ENCODE assay signal across 12 cellular contexts in the genomic region with DNA sequence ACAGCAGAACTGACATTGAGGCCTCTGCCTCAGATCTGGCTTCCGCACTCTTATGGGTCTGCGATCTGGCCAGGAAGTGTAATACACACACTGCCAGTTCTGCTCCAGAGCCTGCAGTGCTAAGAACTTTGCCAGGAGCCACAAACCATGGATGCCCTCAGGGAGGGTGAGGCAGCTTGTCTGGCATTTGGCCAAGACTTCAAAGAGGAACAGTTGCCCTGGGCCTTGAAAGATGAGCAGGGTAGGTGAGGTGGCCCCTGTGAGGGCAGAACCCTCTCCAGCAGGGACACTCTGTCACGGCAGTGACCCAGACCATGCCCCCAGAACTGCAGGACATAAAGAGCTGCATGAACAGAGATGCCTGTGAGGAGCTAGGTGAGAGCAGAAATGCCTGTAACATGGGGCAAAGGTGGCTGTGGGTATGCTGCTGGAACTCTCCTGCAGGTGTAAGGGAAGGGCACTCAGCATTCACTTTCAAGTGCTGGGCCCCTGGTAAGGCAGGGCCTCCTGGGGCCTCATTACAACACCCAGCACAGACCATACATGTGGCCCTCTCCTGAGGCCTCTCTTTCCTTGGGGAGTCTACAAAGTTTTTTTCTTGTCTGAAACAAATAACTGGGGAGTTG. TPM values are rescaled to one million over a fixed set of nuclear protein-coding genes. Genes with fewer than 3 reads are reported as not detected.
DNase-seq lines count a peak whose midpoint lies in the region; FAIRE-seq and TF ChIP-seq lines count a peak whose summit lies in the region.
"Had no signal": no experiment of that assay in that cellular context is flagged by ENCODE, and none has a peak within 500 bp of the region (broad histone marks: within the 10 kb centered on the region; RNA-seq: fewer than 3 reads in every experiment).

No MANE protein-coding gene starts in this region.

- intact Hi-C loops in activated naive CD4-positive, alpha-beta T cell treated with anti-CD3 and anti-CD28 coated beads for 36 hours (cut with micrococcal nuclease): no loop called here
- intact Hi-C loops in ascending aorta (cut with DNase I) (no loop called here), left ventricle myocardium inferior (cut with micrococcal nuclease) (no loop called here)

- H3K9me3 Mint-ChIP-seq in HFFc6: no peaks in the 10 kb centered on the region
- peaks cover 2% of the 10 kb centered on the region for H3K9me3 Mint-ChIP-seq in activated naive CD4-positive, alpha-beta T cell treated with anti-CD3 and anti-CD28 coated beads for 36 hours
- H3K9me3 Mint-ChIP-seq: activated CD4-positive, alpha-beta T cell treated with anti-CD3 and anti-CD28 coated beads, Interleukin-2, amount 10 ng/mL, durations not matched to agents 24 days and 14 days; activated naive CD8-positive, alpha-beta T cell treated with anti-CD3 and anti-CD28 coated beads, Interleukin-2, amount 50 U/mL, for 24 hours had no signal

- H3K4me1 ChIP-seq in BE2C (peaks cover 32% of the 10 kb centered on the region), ascending aorta (no peaks in the 10 kb centered on the region), left ventricle myocardium inferior (no peaks in the 10 kb centered on the region)

- peaks cover 7% of the 10 kb centered on the region for H3K27me3 Mint-ChIP-seq in HFFc6 (ENCODE audit: insufficient read depth)
- no peaks in the 10 kb centered on the region for H3K27me3 Mint-ChIP-seq in activated naive CD4-positive, alpha-beta T cell treated with anti-CD3 and anti-CD28 coated beads for 36 hours (ENCODE audit: low read depth)
- H3K27me3 Mint-ChIP-seq: activated naive CD8-positive, alpha-beta T cell treated with anti-CD3 and anti-CD28 coated beads, Interleukin-2, amount 50 U/mL, for 24 hours had no signal

- H3K27ac Mint-ChIP-seq in HFFc6: no peak overlapping the region
- no peak overlapping the region for H3K27ac Mint-ChIP-seq in activated naive CD4-positive, alpha-beta T cell treated with anti-CD3 and anti-CD28 coated beads for 36 hours
- H3K27ac Mint-ChIP-seq: activated CD4-positive, alpha-beta T cell treated with anti-CD3 and anti-CD28 coated beads, Interleukin-2, amount 10 ng/mL, durations not matched to agents 24 days and 14 days; activated naive CD8-positive, alpha-beta T cell treated with anti-CD3 and anti-CD28 coated beads, Interleukin-2, amount 50 U/mL, for 24 hours had no signal

- H3K4me3 ChIP-seq in BE2C (ENCODE audit: low read depth, low read length) (no peak overlapping the region), ascending aorta (no peak overlapping the region), left ventricle myocardium inferior (no peak overlapping the region)

- no peaks in the 10 kb centered on the region for H3K36me3 ChIP-seq in BE2C
- no peaks in the 10 kb centered on the region for H3K36me3 ChIP-seq in ascending aorta
- H3K36me3 ChIP-seq in left ventricle myocardium inferior: no peaks in the 10 kb centered on the region

- H3K4me3 Mint-ChIP-seq in HFFc6: no peak overlapping the region
- H3K4me3 Mint-ChIP-seq in activated naive CD4-positive, alpha-beta T cell treated with anti-CD3 and anti-CD28 coated beads for 36 hours: no peak overlapping the region
- H3K4me3 Mint-ChIP-seq: activated CD4-positive, alpha-beta T cell treated with anti-CD3 and anti-CD28 coated beads, Interleukin-2, amount 10 ng/mL, durations not matched to agents 24 days and 14 days; activated naive CD8-positive, alpha-beta T cell treated with anti-CD3 and anti-CD28 coated beads, Interleukin-2, amount 50 U/mL, for 24 hours; CD14-positive monocyte had no signal

- H3K9me3 ChIP-seq in BE2C (no peaks in the 10 kb centered on the region), ascending aorta (no peaks in the 10 kb centered on the region), left ventricle myocardium inferior (replicated peaks) (no peaks in the 10 kb centered on the region)

- no peaks in the 10 kb centered on the region for H3K36me3 Mint-ChIP-seq in HFFc6 (ENCODE audit: low read depth)
- H3K36me3 Mint-ChIP-seq in activated naive CD4-positive, alpha-beta T cell treated with anti-CD3 and anti-CD28 coated beads for 36 hours (ENCODE audit: low read depth): no peaks in the 10 kb centered on the region
- H3K36me3 Mint-ChIP-seq: CD14-positive monocyte had no signal

- CTCF ChIA-PET in activated naive CD4-positive, alpha-beta T cell treated with anti-CD3 and anti-CD28 coated beads for 36 hours (lab: Charles Lee): interaction anchor here (0.6 to 2.7 kb wide), 3 partner anchors 105 to 129 kb away, joined by 3 to 9 read pairs (median 4); no protein-coding TSS in a partner anchor

- H3K4me1 Mint-ChIP-seq in HFFc6 (ENCODE audit: low read depth): peaks cover 18% of the 10 kb centered on the region
- no peaks in the 10 kb centered on the region for H3K4me1 Mint-ChIP-seq in activated naive CD4-positive, alpha-beta T cell treated with anti-CD3 and anti-CD28 coated beads for 36 hours (ENCODE audit: low read depth)

- TF ChIP-seq CTCF in BE2C (IDR thresholded peaks at IDR 0.05; ENCODE audit: low read depth, low read length): no peak
- TF ChIP-seq CTCF in HFFc6 (IDR thresholded peaks at IDR 0.05): no peak
- TF ChIP-seq CTCF in ascending aorta (IDR thresholded peaks at IDR 0.05): no peak
- no peak for TF ChIP-seq CTCF in left ventricle myocardium inferior (IDR thresholded peaks at IDR 0.05; ENCODE audit: borderline replicate concordance)

- peak; percentile 86 for DNase-seq in BE2C
- DNase-seq in HFFc6: peak; percentile 43
- DNase-seq in RCC 7860 (ENCODE audit: low spot score): peak; percentile 55
- peak; percentile 71 for DNase-seq in glomerular visceral epithelial cell (ENCODE audit: extremely low spot score)
- no peak for DNase-seq in activated naive CD4-positive, alpha-beta T cell treated with anti-CD3 and anti-CD28 coated beads for 36 hours
- no peak for DNase-seq in ascending aorta (ENCODE audit: low spot score in 2 of 2)
- no peak for DNase-seq in NCI-H1105 (lab: John Stamatoyannopoulos, UW)
- DNase-seq in left ventricle myocardium inferior: no peak
- DNase-seq: activated CD4-positive, alpha-beta T cell treated with anti-CD3 and anti-CD28 coated beads, Interleukin-2, amount 10 ng/mL, durations not matched to agents 24 days and 14 days; activated naive CD8-positive, alpha-beta T cell treated with anti-CD3 and anti-CD28 coated beads, Interleukin-2, amount 50 U/mL, for 24 hours had no signal

- no peak overlapping the region for H3K27ac ChIP-seq in ascending aorta
- no peak overlapping the region for H3K27ac ChIP-seq in left ventricle myocardium inferior (replicated peaks)

- FAIRE-seq in RCC 7860 (lab: Jason Lieb, UNC): peak; percentile 35
- FAIRE-seq: endothelial cell of umbilical vein had no signal

- H3K27me3 ChIP-seq in BE2C: no peaks in the 10 kb centered on the region
- H3K27me3 ChIP-seq in ascending aorta: no peaks in the 10 kb centered on the region
- peaks cover 2% of the 10 kb centered on the region for H3K27me3 ChIP-seq in left ventricle myocardium inferior (ENCODE audit: low read depth)

RNA-seq across cellular contexts. Expression of gene NEU3, which starts 47.3 kb away (rescaled TPM):
- polyA plus RNA-seq in BE2C (2012; ENCODE audit: insufficient read depth, insufficient read length, low read depth): 13.6 TPM
- 1 to 10 TPM; 7.6 to 8.9 (median 8.4) TPM for total RNA-seq in HFFc6 (2021; fragmentation: NEBNext Ultra II Directional; extraction: Animal tissue kit (Norgen Biotek cat#: 25700))
- total RNA-seq in activated naive CD4-positive, alpha-beta T cell treated with anti-CD3 and anti-CD28 coated beads for 36 hours: 10 to 100 TPM; 16.4 TPM
- total RNA-seq in ascending aorta (2.9 TPM), left ventricle myocardium inferior (9.9 TPM)

Comparison
In these comparisons a context has a peak if more than half of its experiments do, and no peak if none do; other contexts are left out.
1. DNase-seq: peak in BE2C (single experiment), HFFc6 (single experiment), RCC 7860 (single experiment) and glomerular visceral epithelial cell (single experiment); none in activated naive CD4-positive, alpha-beta T cell treated with anti-CD3 and anti-CD28 coated beads for 36 hours (single experiment), ascending aorta (0 of 2), NCI-H1105 (single experiment) and left ventricle myocardium inferior (single experiment).